ENCODE assay signal across 15 cellular contexts in genomic region chr12:31011746-31012567, GRCh38.
DNase-seq lines count a peak whose midpoint lies in the region; ATAC-seq and TF ChIP-seq lines count a peak whose summit lies in the region.
"Had no signal": no experiment of that assay in that cellular context is flagged by ENCODE, and none has a peak within 500 bp of the region (broad histone marks: within the 10 kb centered on the region; RNA-seq: fewer than 3 reads in every experiment).

No MANE protein-coding gene starts in this region.

- H3K9me3 ChIP-seq in Caco-2 (no peaks in the 10 kb centered on the region), hepatocyte (ENCODE audit: low read depth) (no peaks in the 10 kb centered on the region)

- H3K4me1 ChIP-seq in Caco-2: no peaks in the 10 kb centered on the region
- no peaks in the 10 kb centered on the region for H3K4me1 ChIP-seq in hepatocyte (ENCODE audit: insufficient read depth)

- intact Hi-C loops in Caco-2 (cut with micrococcal nuclease; ENCODE audit: unreplicated experiment): loop anchor here (1.0 kb wide), 1 partner anchor 161 kb away; no protein-coding TSS in a partner anchor

- H3K27me3 Mint-ChIP-seq in Caco-2 (ENCODE audit: insufficient read depth, unreplicated experiment): peaks cover 15% of the 10 kb centered on the region
- H3K27me3 Mint-ChIP-seq: activated CD4-positive, alpha-beta T cell treated with anti-CD3 and anti-CD28 coated beads, Interleukin-2, amount 10 ng/mL, durations not matched to agents 24 days and 14 days had no signal

- CTCF ChIA-PET in Caco-2 (lab: Charles Lee): interaction anchor here (0.9 to 1.5 kb wide), 5 partner anchors 22 to 168 kb away, joined by 3 to 7 read pairs (median 4); no protein-coding TSS in a partner anchor

- no peaks in the 10 kb centered on the region for H3K79me2 ChIP-seq in hepatocyte

- no peaks in the 10 kb centered on the region for H3K27me3 ChIP-seq in Caco-2 (replicated peaks; ENCODE audit: control insufficient read depth, insufficient read depth, low read length)
- H3K27me3 ChIP-seq in hepatocyte: no peaks in the 10 kb centered on the region

- H3K36me3 ChIP-seq in Caco-2 (ENCODE audit: control insufficient read depth, insufficient read depth, low read length): no peaks in the 10 kb centered on the region
- H3K36me3 ChIP-seq in hepatocyte (replicated peaks; ENCODE audit: insufficient read depth, low read depth): no peaks in the 10 kb centered on the region

- no peaks in the 10 kb centered on the region for H3K36me3 Mint-ChIP-seq in Caco-2 (ENCODE audit: insufficient read depth, unreplicated experiment)
- H3K36me3 Mint-ChIP-seq: naive thymus-derived CD4-positive, alpha-beta T cell had no signal

- no peaks in the 10 kb centered on the region for H3K9me2 ChIP-seq in hepatocyte (replicated peaks; ENCODE audit: insufficient read depth)

- no peaks in the 10 kb centered on the region for H3K4me1 Mint-ChIP-seq in Caco-2 (ENCODE audit: low read depth, unreplicated experiment)
- H3K4me1 Mint-ChIP-seq: activated CD4-positive, alpha-beta T cell treated with anti-CD3 and anti-CD28 coated beads, Interleukin-2, amount 10 ng/mL, durations not matched to agents 24 days and 14 days; activated naive CD8-positive, alpha-beta T cell treated with anti-CD3 and anti-CD28 coated beads, Interleukin-2, amount 50 U/mL, for 24 hours; naive thymus-derived CD4-positive, alpha-beta T cell had no signal

- peak; percentile 60 for ATAC-seq in GM18498 (IDR thresholded peaks at IDR 0.05; ENCODE audit: unreplicated experiment)
- ATAC-seq: activated naive CD8-positive, alpha-beta T cell treated with anti-CD3 and anti-CD28 coated beads, Interleukin-2, amount 50 U/mL, for 24 hours; naive thymus-derived CD4-positive, alpha-beta T cell; Right ventricle myocardium inferior had no signal

- no TSS peak for BruUV-seq in Caco-2 (replicated peaks; lab: Mats Ljungman, UMichigan)

- no peaks in the 10 kb centered on the region for H3K9me3 Mint-ChIP-seq in Caco-2 (ENCODE audit: unreplicated experiment)
- H3K9me3 Mint-ChIP-seq: activated CD4-positive, alpha-beta T cell treated with anti-CD3 and anti-CD28 coated beads, Interleukin-2, amount 10 ng/mL, durations not matched to agents 24 days and 14 days; activated naive CD8-positive, alpha-beta T cell treated with anti-CD3 and anti-CD28 coated beads, Interleukin-2, amount 50 U/mL, for 24 hours; naive thymus-derived CD4-positive, alpha-beta T cell had no signal

- no peak overlapping the region for H2AFZ ChIP-seq in hepatocyte

- H3K4me3 ChIP-seq in Caco-2 (ENCODE audit: low read depth, low read length) (no peak overlapping the region), hepatocyte (no peak overlapping the region)

- POLR2A ChIA-PET in Caco-2 (lab: Charles Lee): no interaction called here

- H4K20me1 ChIP-seq in hepatocyte (ENCODE audit: insufficient read depth, poor library complexity, severe bottlenecking): no peaks in the 10 kb centered on the region

- H3K4me3 Mint-ChIP-seq in Caco-2 (ENCODE audit: unreplicated experiment): no peak overlapping the region
- H3K4me3 Mint-ChIP-seq: activated CD4-positive, alpha-beta T cell treated with anti-CD3 and anti-CD28 coated beads, Interleukin-2, amount 10 ng/mL, durations not matched to agents 24 days and 14 days; activated naive CD8-positive, alpha-beta T cell treated with anti-CD3 and anti-CD28 coated beads, Interleukin-2, amount 50 U/mL, for 24 hours; naive thymus-derived CD4-positive, alpha-beta T cell had no signal

- 89% methylated on average over 11 of the region's 11 CpGs for WGBS in hepatocyte (ENCODE audit: low lambda C conversion rate, missing lambda C conversion rate)

- no peak overlapping the region for H3K27ac ChIP-seq in hepatocyte
- H3K27ac ChIP-seq in caudate nucleus (ENCODE audit: low read depth, low read length): no peak overlapping the region

- no peak overlapping the region for H3K27ac Mint-ChIP-seq in Caco-2 (ENCODE audit: unreplicated experiment)
- H3K27ac Mint-ChIP-seq: activated CD4-positive, alpha-beta T cell treated with anti-CD3 and anti-CD28 coated beads, Interleukin-2, amount 10 ng/mL, durations not matched to agents 24 days and 14 days; activated naive CD8-positive, alpha-beta T cell treated with anti-CD3 and anti-CD28 coated beads, Interleukin-2, amount 50 U/mL, for 24 hours; naive thymus-derived CD4-positive, alpha-beta T cell had no signal

- no peak overlapping the region for H3K4me2 ChIP-seq in hepatocyte

- TF ChIP-seq CTCF in Caco-2 (IDR thresholded peaks at IDR 0.05; ENCODE audit: insufficient read depth in 1 of 2, low read depth in 1 of 2, low read length in 1 of 2, severe bottlenecking in 1 of 2, unreplicated experiment in 1 of 2) (peak; percentile 58 to 63), hepatocyte (IDR thresholded peaks at IDR 0.05; ENCODE audit: poor library complexity) (peak; percentile 3)

- peak in 1 of 2 experiments; percentile 56 for DNase-seq in Caco-2
- peak; percentile 36 for DNase-seq in OCI-M1 (lab: John Stamatoyannopoulos, UW)
- DNase-seq in hepatocyte (ENCODE audit: low spot score): no peak
- no peak for DNase-seq in NCI-H2029 treated with DMSO at 0.1 percent for 48 hours (lab: John Stamatoyannopoulos, UW)
- no peak for DNase-seq in caudate nucleus (lab: John Stamatoyannopoulos, UW)
- DNase-seq in mucosa of gallbladder (ENCODE audit: low spot score): no peak
- DNase-seq in T-helper 9 cell: no peak
- DNase-seq: activated CD4-positive, alpha-beta T cell treated with anti-CD3 and anti-CD28 coated beads, Interleukin-2, amount 10 ng/mL, durations not matched to agents 24 days and 14 days; activated naive CD8-positive, alpha-beta T cell treated with anti-CD3 and anti-CD28 coated beads, Interleukin-2, amount 50 U/mL, for 24 hours; DMS79; naive thymus-derived CD4-positive, alpha-beta T cell; NCI-H187; stimulated activated naive CD4-positive, alpha-beta T cell treated with Interleukin-2 at 50 U/mL for 16 hours had no signal
